Comparison of ENCODE assay signal across 25 cellular contexts in genomic region chr22:20051927-20052308, GRCh38.
"Had no signal": no experiment of that assay in that cellular context is flagged by ENCODE, and none has a peak within 500 bp of the region (broad histone marks: within the 10 kb centered on the region; RNA-seq: fewer than 3 reads in every experiment).

No MANE protein-coding gene starts in this region.

- FAIRE-seq: pancreas had no signal

- H3K27me3 ChIP-seq: pancreas, tibial nerve, uterus had no signal

- DNase-seq: hypothalamus; immature natural killer cell; islet precursor cell; left ventricle myocardium inferior; mesendoderm; naive thymus-derived CD4-positive, alpha-beta T cell; nucleus accumbens; retina; right cardiac atrium; stimulated activated CD4-positive, alpha-beta T cell treated with anti-CD3 and anti-CD28 coated beads, Interleukin-12 subunit alpha, Interleukin-12 subunit beta, amount 100 ng/mL, for 4 hours; stimulated activated CD4-positive, alpha-beta T cell treated with anti-CD3 and anti-CD28 coated beads, Interleukin-15, amount 100 ng/mL, for 24 hours; stimulated activated CD4-positive, alpha-beta T cell treated with anti-CD3 and anti-CD28 coated beads, Interleukin-2, amount 100 ng/mL, for 24 hours; stimulated activated CD4-positive, alpha-beta T cell treated with anti-CD3 and anti-CD28 coated beads, Interleukin-4, amount 100 ng/mL, for 1 hour; stimulated activated naive CD4-positive, alpha-beta T cell treated with Interleukin-2 at 50 U/mL for 16 hours; stimulated activated naive CD8-positive, alpha-beta T cell treated with anti-CD3 and anti-CD28 coated beads, Interleukin-15, amount 100 ng/mL, for 72 hours; substantia nigra; uterus had no signal

- H3K4me3 Mint-ChIP-seq: immature natural killer cell; mesothelial cell of epicardium; naive thymus-derived CD4-positive, alpha-beta T cell; natural killer cell treated with Interleukin-12 subunit alpha and Interleukin-12 subunit beta and Interleukin-15 and Interleukin-18, amount 100 ng/mL, for 72 hours; stimulated activated naive CD8-positive, alpha-beta T cell treated with anti-CD3 and anti-CD28 coated beads, Interleukin-15, amount 100 ng/mL, for 72 hours; type B pancreatic cell had no signal

- H3K9me3 Mint-ChIP-seq: immature natural killer cell; natural killer cell treated with Interleukin-12 subunit alpha and Interleukin-12 subunit beta and Interleukin-15 and Interleukin-18, amount 100 ng/mL, for 72 hours; stimulated activated naive CD8-positive, alpha-beta T cell treated with anti-CD3 and anti-CD28 coated beads, Interleukin-15, amount 100 ng/mL, for 72 hours; type B pancreatic cell had no signal

- H3K36me3 Mint-ChIP-seq: type B pancreatic cell had no signal

- H3K27ac ChIP-seq: left ventricle myocardium inferior, pancreas, prostate gland, skin epidermis, tibial nerve, uterus had no signal

- H3K4me1 ChIP-seq: pancreas, prostate gland, tibial nerve, uterus had no signal

- H3K27me3 Mint-ChIP-seq: naive thymus-derived CD4-positive, alpha-beta T cell; natural killer cell treated with Interleukin-12 subunit alpha and Interleukin-12 subunit beta and Interleukin-15 and Interleukin-18, amount 100 ng/mL, for 72 hours; stimulated activated naive CD8-positive, alpha-beta T cell treated with anti-CD3 and anti-CD28 coated beads, Interleukin-15, amount 100 ng/mL, for 72 hours; type B pancreatic cell had no signal

- H3K36me3 ChIP-seq: prostate gland, uterus had no signal

- H3K4me3 ChIP-seq: left ventricle myocardium inferior, lung, pancreas, prostate gland, skin epidermis, tibial nerve, uterus had no signal

- ATAC-seq: naive thymus-derived CD4-positive, alpha-beta T cell had no signal

- H3K27ac Mint-ChIP-seq: immature natural killer cell; mesothelial cell of epicardium; naive thymus-derived CD4-positive, alpha-beta T cell; natural killer cell treated with Interleukin-12 subunit alpha and Interleukin-12 subunit beta and Interleukin-15 and Interleukin-18, amount 100 ng/mL, for 72 hours; type B pancreatic cell had no signal

- H3K9me3 ChIP-seq: left ventricle myocardium inferior, pancreas, prostate gland, uterus had no signal

- H3K4me1 Mint-ChIP-seq: mesothelial cell of epicardium had no signal
